ENCODE assay signal across 20 cellular contexts in the genomic region with DNA sequence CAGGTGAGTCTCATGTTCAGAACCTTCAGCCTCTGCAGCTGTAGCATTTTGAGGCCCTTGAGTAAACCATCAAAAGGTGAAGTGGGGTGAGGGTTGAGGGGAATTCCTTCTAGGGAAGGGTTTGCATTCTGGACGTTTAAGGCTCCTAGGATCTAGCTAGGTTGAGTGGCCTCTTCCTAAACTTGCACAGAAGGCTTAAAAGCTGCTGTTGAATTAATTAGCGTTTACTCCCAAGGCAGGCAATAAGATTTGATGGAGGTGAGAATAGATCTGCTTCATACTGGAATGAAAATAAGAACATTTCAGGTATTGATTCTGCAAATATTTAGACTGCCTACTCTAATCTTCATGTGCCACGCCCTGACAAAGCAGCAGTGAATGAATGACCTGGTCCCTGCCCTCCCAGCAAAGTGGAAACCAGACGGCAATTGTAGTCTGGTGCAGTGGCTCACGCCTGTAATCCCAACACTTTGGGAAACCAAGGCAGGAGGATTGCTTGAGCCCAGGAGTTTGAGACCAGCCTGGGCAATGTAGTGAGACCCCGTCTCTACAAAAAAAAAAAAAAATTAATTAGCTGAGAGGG. TPM values are rescaled to one million over a fixed set of nuclear protein-coding genes. Genes with fewer than 3 reads are reported as not detected.
"Had no signal": no experiment of that assay in that cellular context is flagged by ENCODE, and none has a peak within 500 bp of the region (broad histone marks: within the 10 kb centered on the region; RNA-seq: fewer than 3 reads in every experiment).

No MANE protein-coding gene starts in this region.

- H3K4me3 Mint-ChIP-seq: activated naive CD4-positive, alpha-beta T cell treated with anti-CD3 and anti-CD28 coated beads for 36 hours; activated T-cell treated with anti-CD3 and anti-CD28 coated beads, Interleukin-2, amount 50 U/mL, for 4 hours; central memory CD8-positive, alpha-beta T cell; memory B cell; nephron; stimulated activated naive CD8-positive, alpha-beta T cell treated with anti-CD3 and anti-CD28 coated beads, Interleukin-15, Interleukin-2, amounts not matched to agents 100 ng/mL and 50 ng/mL, for 24 hours had no signal

- H3K36me3 ChIP-seq: ascending aorta, gastrocnemius medialis, suprapubic skin had no signal

- H3K9me3 Mint-ChIP-seq: activated naive CD4-positive, alpha-beta T cell treated with anti-CD3 and anti-CD28 coated beads for 36 hours; activated T-cell treated with anti-CD3 and anti-CD28 coated beads, Interleukin-2, amount 50 U/mL, for 4 hours; central memory CD8-positive, alpha-beta T cell; memory B cell; nephron; stimulated activated naive CD8-positive, alpha-beta T cell treated with anti-CD3 and anti-CD28 coated beads, Interleukin-15, Interleukin-2, amounts not matched to agents 100 ng/mL and 50 ng/mL, for 24 hours had no signal

- H3K27ac ChIP-seq: gastrocnemius medialis, suprapubic skin had no signal

- H3K27me3 ChIP-seq: ascending aorta, gastrocnemius medialis, suprapubic skin had no signal

- H3K9me3 ChIP-seq: ascending aorta, gastrocnemius medialis, suprapubic skin had no signal

- H3K36me3 Mint-ChIP-seq: memory B cell had no signal

- H3K27ac Mint-ChIP-seq: activated naive CD4-positive, alpha-beta T cell treated with anti-CD3 and anti-CD28 coated beads for 36 hours; memory B cell; nephron; stimulated activated naive CD8-positive, alpha-beta T cell treated with anti-CD3 and anti-CD28 coated beads, Interleukin-15, Interleukin-2, amounts not matched to agents 100 ng/mL and 50 ng/mL, for 24 hours had no signal

- ATAC-seq: activated CD4-positive, CD25-positive, alpha-beta regulatory T cell treated with anti-CD3 and anti-CD28 coated beads, Interleukin-2, amount 50 U/mL, for 24 hours; activated T-cell treated with anti-CD3 and anti-CD28 coated beads, Interleukin-2, amount 50 U/mL, for 4 hours; gastrocnemius medialis; left ventricle myocardium superior had no signal

- H3K27me3 Mint-ChIP-seq: central memory CD8-positive, alpha-beta T cell; stimulated activated naive CD8-positive, alpha-beta T cell treated with anti-CD3 and anti-CD28 coated beads, Interleukin-15, Interleukin-2, amounts not matched to agents 100 ng/mL and 50 ng/mL, for 24 hours had no signal

- DNase-seq: activated CD4-positive, alpha-beta T cell treated with anti-CD3 and anti-CD28 coated beads, Interleukin-2, amount 50 U/mL, for 1 hour; activated CD8-positive, alpha-beta memory T cell treated with anti-CD3 and anti-CD28 coated beads, Interleukin-2, amount 50 U/mL, for 4 hours; activated naive CD4-positive, alpha-beta T cell treated with anti-CD3 and anti-CD28 coated beads for 36 hours; activated T-cell treated with anti-CD3 and anti-CD28 coated beads, Interleukin-2, amount 50 U/mL, for 4 hours; cortex of kidney; effector CD4-positive, alpha-beta T cell; gastrocnemius medialis; head of caudate nucleus; left ventricle myocardium superior; occipital lobe; T-helper 1 cell; T-helper 9 cell had no signal

- H3K4me1 ChIP-seq: ascending aorta, gastrocnemius medialis, suprapubic skin had no signal

- H3K4me3 ChIP-seq: ascending aorta, gastrocnemius medialis, suprapubic skin had no signal

RNA-seq across cellular contexts. Expression of a gene that starts 11.4 kb away (rescaled TPM):
- total RNA-seq: activated T-cell treated with anti-CD3 and anti-CD28 coated beads, Interleukin-2, amount 50 U/mL, for 4 hours; ascending aorta; gastrocnemius medialis; left ventricle myocardium superior; mononuclear cell; occipital lobe; suprapubic skin had no signal

RNA-seq across cellular contexts. Expression of a gene that starts 53.4 kb away (rescaled TPM):
- total RNA-seq: activated naive CD4-positive, alpha-beta T cell treated with anti-CD3 and anti-CD28 coated beads for 36 hours; activated T-cell treated with anti-CD3 and anti-CD28 coated beads, Interleukin-2, amount 50 U/mL, for 4 hours; ascending aorta; gastrocnemius medialis; left ventricle myocardium superior; mononuclear cell; occipital lobe; suprapubic skin had no signal
